Comparison of ENCODE assay signal across 8 cellular contexts in the genomic region with DNA sequence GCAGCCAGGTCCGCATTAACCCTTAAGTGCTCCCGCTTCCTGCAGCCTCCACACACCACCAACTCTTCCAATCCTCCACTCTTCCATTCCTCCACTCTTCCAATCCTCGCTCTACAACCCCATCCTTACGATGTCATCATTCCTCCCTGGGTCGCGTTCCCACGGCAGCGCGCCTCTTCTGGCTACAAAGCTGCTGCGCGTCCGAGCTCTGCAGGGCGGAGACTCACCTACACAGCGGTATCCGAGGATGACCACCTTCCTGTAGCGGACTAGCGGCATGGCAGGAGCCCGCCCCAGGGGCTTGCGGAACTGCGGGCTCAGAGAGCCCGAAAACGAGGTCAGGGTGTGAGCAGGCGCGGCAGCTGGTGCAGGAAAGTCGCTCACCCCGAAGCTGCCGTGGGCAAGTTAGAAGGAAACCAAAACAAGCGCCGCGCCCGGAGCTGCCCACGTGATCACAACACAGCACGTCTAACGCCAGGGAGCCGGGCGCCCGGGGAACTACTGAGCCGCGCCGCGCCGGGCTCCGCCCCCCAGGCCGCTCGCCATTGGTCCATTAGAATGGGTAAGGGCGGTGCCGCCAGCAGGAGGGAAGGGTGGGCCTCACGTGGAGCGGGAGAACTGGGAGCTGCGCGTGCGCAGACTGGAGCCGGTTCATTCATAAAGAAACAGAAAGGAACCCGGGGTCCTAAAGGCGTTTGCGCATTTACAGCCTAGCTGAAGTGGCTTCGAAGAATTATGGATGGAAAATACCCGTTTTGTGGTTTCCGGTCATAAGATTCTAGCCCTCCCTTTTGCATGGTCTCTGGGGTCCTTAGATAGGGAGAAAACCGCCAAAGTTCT. TPM values are rescaled to one million over a fixed set of nuclear protein-coding genes. Genes with fewer than 3 reads are reported as not detected.
A peak's percentile ranks its signal among the peaks of the same experiment; 100 is the strongest.
DNase-seq lines count a peak whose midpoint lies in the region; ATAC-seq and TF ChIP-seq lines count a peak whose summit lies in the region.

RHEBL1 (minus strand) TSS at position 473 of the 840 bp plus-strand sequence; CDS start at position 279, 194 bp downstream.

- DNase-seq in DMS79 (lab: John Stamatoyannopoulos, UW) (peak; percentile 96), OCI-M2 (lab: John Stamatoyannopoulos, UW; ENCODE audit: unreplicated experiment) (peak; percentile 92), activated T-cell treated with anti-CD3 and anti-CD28 coated beads for 4 hours (peak; percentile 95), epithelial cell of proximal tubule (ENCODE audit: low read depth) (peak; percentile 42)
- DNase-seq in Jurkat, Clone E6-1 (ENCODE audit: low read depth, low spot score) = peak; percentile 96
- peak; percentile 98 to 99 for DNase-seq in stimulated activated CD8-positive, alpha-beta memory T cell treated with anti-CD3 and anti-CD28 coated beads, Interleukin-7, amount 100 ng/mL, for 4 hours (ENCODE audit: low read depth in 2 of 2)

- peak within 1 kb of the TSS; percentile 26 for H3K27ac ChIP-seq in muscle layer of duodenum (ENCODE audit: low read length)

- no peaks in the 10 kb centered on the region for H3K9me3 ChIP-seq in muscle layer of duodenum (ENCODE audit: control insufficient read depth in 1 of 2, low read length in 2 of 2)

- peak within 1 kb of the TSS; percentile 91 for H3K4me3 ChIP-seq in Jurkat, Clone E6-1 (ENCODE audit: low read length)
- H3K4me3 ChIP-seq in epithelial cell of proximal tubule (ENCODE audit: low read depth, low read length) (peak within 1 kb of the TSS; percentile 87), muscle layer of duodenum (ENCODE audit: low read depth in 1 of 2, low read length in 2 of 2) (peak within 1 kb of the TSS; percentile 86 to 95)

- peak; percentile 22 for TF ChIP-seq CTCF in epithelial cell of proximal tubule (conservative IDR thresholded peaks at IDR 0.05; ENCODE audit: low read depth, low read length)

- H3K36me3 ChIP-seq in muscle layer of duodenum (ENCODE audit: control insufficient read depth in 1 of 2, insufficient read depth in 2 of 2, low read length in 2 of 2) = no peaks in the 10 kb centered on the region

- H3K4me1 ChIP-seq in muscle layer of duodenum (ENCODE audit: control insufficient read depth in 1 of 2, insufficient read depth in 2 of 2, low read length in 2 of 2) = peaks cover 0 to 13% of the 10 kb centered on the region in 2 donors

- peak; percentile 93 for ATAC-seq in GM21717 (IDR thresholded peaks at IDR 0.05; ENCODE audit: unreplicated experiment)

- no peaks in the 10 kb centered on the region for H3K27me3 ChIP-seq in muscle layer of duodenum (ENCODE audit: low read depth, low read length)

RNA-seq across cellular contexts. Expression of gene RHEBL1, which starts in this region (rescaled TPM):
- polyA plus RNA-seq in Jurkat, Clone E6-1 (2012; ENCODE audit: insufficient read depth, insufficient read length) = 12.9 TPM
- 1.6 and 2.3 TPM in 2 replicates for total RNA-seq in epithelial cell of proximal tubule

Comparison
In these comparisons a context has a peak if more than half of its experiments do, and no peak if none do; other contexts are left out.
1. Peak in every context shown above with its lines: DNase-seq, ATAC-seq, H3K4me3 ChIP-seq and H3K27ac ChIP-seq.
2. DNase-seq: peak in every context shown above with its lines; median percentile 98 in stimulated activated CD8-positive, alpha-beta memory T cell treated with anti-CD3 and anti-CD28 coated beads, Interleukin-7, amount 100 ng/mL, for 4 hours; 96 in DMS79; 96 in Jurkat, Clone E6-1; 95 in activated T-cell treated with anti-CD3 and anti-CD28 coated beads for 4 hours; 92 in OCI-M2; 42 in epithelial cell of proximal tubule.